Comparison of ENCODE assay signal across 9 cellular contexts in the genomic region with DNA sequence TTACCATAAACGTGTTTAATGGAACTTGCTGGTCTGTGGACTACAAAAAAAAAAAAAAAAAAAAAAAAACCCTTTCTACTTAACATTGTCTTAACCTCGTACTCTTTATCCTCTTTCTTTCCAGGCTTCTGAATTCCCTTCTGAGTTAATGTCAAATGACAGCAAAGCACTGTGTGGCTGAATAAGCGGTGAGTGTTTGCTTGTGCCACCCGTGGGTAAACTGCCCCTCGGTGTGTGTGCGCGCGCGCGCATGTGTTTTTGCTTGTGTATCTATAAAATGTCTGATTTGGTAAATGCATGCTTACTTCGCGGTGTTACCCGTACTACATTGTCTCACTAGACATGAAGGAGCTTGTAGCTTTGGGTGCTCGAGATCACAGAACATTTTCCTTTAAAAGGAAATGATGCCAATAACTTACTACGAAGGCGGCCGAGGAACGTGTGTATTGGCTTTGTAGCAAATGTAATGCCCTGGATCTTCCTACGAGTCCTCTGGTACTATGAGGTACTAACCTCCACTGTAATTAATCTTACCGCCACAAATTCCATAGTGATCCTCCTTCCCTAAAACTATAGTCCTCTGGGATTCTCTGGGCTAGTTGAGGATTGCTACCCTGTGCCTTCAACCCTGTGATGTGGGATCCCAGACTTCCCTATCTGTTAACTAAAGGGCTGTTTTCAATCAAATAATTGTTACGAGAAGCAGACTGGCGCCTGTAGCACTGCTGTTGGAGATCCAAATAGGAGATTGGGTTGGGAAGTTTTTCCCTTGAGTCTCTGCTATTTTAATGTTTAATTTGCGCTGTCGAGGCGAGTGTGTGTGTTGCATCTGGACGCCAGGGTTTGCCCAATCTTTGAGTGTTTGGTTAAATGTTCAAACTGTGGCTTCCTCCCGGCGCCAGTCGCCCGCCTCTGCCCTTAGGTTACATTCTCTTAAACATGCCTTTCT. TPM values are rescaled to one million over a fixed set of nuclear protein-coding genes. Genes with fewer than 3 reads are reported as not detected.
A peak's percentile ranks its signal among the peaks of the same experiment; 100 is the strongest.
DNase-seq lines count a peak whose midpoint lies in the region; ATAC-seq and TF ChIP-seq lines count a peak whose summit lies in the region.
"Had no signal": no experiment of that assay in that cellular context is flagged by ENCODE, and none has a peak within 500 bp of the region (broad histone marks: within the 10 kb centered on the region; RNA-seq: fewer than 3 reads in every experiment).

No MANE protein-coding gene starts in this region.

- WGBS in aorta, 2 donors: 0% methylated on average over 30 of the region's 30 CpGs

- H3K79me2 ChIP-seq in fibroblast of lung (ENCODE audit: control insufficient read depth, insufficient read depth, low read length): peaks cover 19% of the 10 kb centered on the region

- H3K4me2 ChIP-seq in fibroblast of lung (ENCODE audit: extremely low read depth, insufficient read depth, low read length): peak overlapping the region; percentile 53

- peaks cover 36% of the 10 kb centered on the region for H3K4me1 Mint-ChIP-seq in activated T-cell treated with anti-CD3 and anti-CD28 coated beads, Interleukin-2, amount 50 U/mL, for 24 hours (ENCODE audit: low read depth)
- peaks cover 42 to 48% of the 10 kb centered on the region in 2 donors for H3K4me1 Mint-ChIP-seq in natural killer cell treated with Interleukin-12 subunit alpha and Interleukin-12 subunit beta and Interleukin-15 and Interleukin-18, amount 100 ng/mL, for 72 hours (ENCODE audit: low read depth in 2 of 2)

- H3K4me3 ChIP-seq in fibroblast of lung (replicated peaks in 1 of 4; ENCODE audit: control extremely low read depth in 1 of 4, insufficient read depth in 1 of 4, low read depth in 3 of 4, low read length in 4 of 4): peak overlapping the region; percentile 60 to 95 (median 84)
- H3K4me3 ChIP-seq in aorta (ENCODE audit: low read length in 2 of 2): peak overlapping the region; percentile 93 to 97

- peaks cover 10% of the 10 kb centered on the region for H3K4me1 ChIP-seq in fibroblast of lung (ENCODE audit: control insufficient read depth, extremely low read depth, insufficient read depth, low read length)
- H3K4me1 ChIP-seq in aorta (ENCODE audit: control insufficient read depth in 1 of 2, insufficient read depth in 2 of 2, low read length in 2 of 2): no peaks in the 10 kb centered on the region

- peak overlapping the region; percentile 76 for H3K27ac ChIP-seq in fibroblast of lung (ENCODE audit: insufficient read depth, low read length)
- H3K27ac ChIP-seq in aorta (ENCODE audit: low read depth in 1 of 2, low read length in 2 of 2): peak overlapping the region; percentile 57 to 69
- H3K27ac ChIP-seq: foreskin keratinocyte had no signal

- H4K20me1 ChIP-seq in fibroblast of lung (ENCODE audit: control insufficient read depth, extremely low read depth, insufficient read depth, low read length): no peaks in the 10 kb centered on the region

- no peaks in the 10 kb centered on the region for H3K9me3 Mint-ChIP-seq in activated T-cell treated with anti-CD3 and anti-CD28 coated beads, Interleukin-2, amount 50 U/mL, for 24 hours
- no peaks in the 10 kb centered on the region for H3K9me3 Mint-ChIP-seq in natural killer cell treated with Interleukin-12 subunit alpha and Interleukin-12 subunit beta and Interleukin-15 and Interleukin-18, amount 100 ng/mL, for 72 hours

- peaks cover 31% of the 10 kb centered on the region for H3K36me3 Mint-ChIP-seq in activated T-cell treated with anti-CD3 and anti-CD28 coated beads, Interleukin-2, amount 50 U/mL, for 24 hours (ENCODE audit: low read depth)
- H3K36me3 Mint-ChIP-seq in natural killer cell treated with Interleukin-12 subunit alpha and Interleukin-12 subunit beta and Interleukin-15 and Interleukin-18, amount 100 ng/mL, for 72 hours: peaks cover 26% of the 10 kb centered on the region

- no peaks in the 10 kb centered on the region for H3K36me3 ChIP-seq in fibroblast of lung (ENCODE audit: control insufficient read depth, insufficient read depth, low read length)
- no peaks in the 10 kb centered on the region for H3K36me3 ChIP-seq in aorta (ENCODE audit: control insufficient read depth in 1 of 2, insufficient read depth in 2 of 2, low read length in 1 of 2)

- intact Hi-C loops in aorta (cut with DNase I): loop anchor here (5.0 to 10.0 kb wide), 6 partner anchors 428 to 1588 kb away; no protein-coding TSS in a partner anchor

- H2AFZ ChIP-seq in fibroblast of lung (ENCODE audit: low read length): no peak overlapping the region

- H3K27me3 ChIP-seq in fibroblast of lung (ENCODE audit: control insufficient read depth, insufficient read depth, low read length) (no peaks in the 10 kb centered on the region), aorta (ENCODE audit: control insufficient read depth in 1 of 2, insufficient read depth in 2 of 2, low read length in 1 of 2) (peaks cover 0 to 2% of the 10 kb centered on the region in 2 donors)

- peaks cover 12% of the 10 kb centered on the region for H3K27me3 Mint-ChIP-seq in activated T-cell treated with anti-CD3 and anti-CD28 coated beads, Interleukin-2, amount 50 U/mL, for 24 hours
- H3K27me3 Mint-ChIP-seq in natural killer cell treated with Interleukin-12 subunit alpha and Interleukin-12 subunit beta and Interleukin-15 and Interleukin-18, amount 100 ng/mL, for 72 hours: no peaks in the 10 kb centered on the region

- no peak for TF ChIP-seq CTCF in fibroblast of lung (conservative IDR thresholded peaks at IDR 0.05 in 1 of 2, IDR thresholded peaks at IDR 0.05 in 1 of 2; ENCODE audit: low read depth in 1 of 2, low read length in 2 of 2)

- no peak for ATAC-seq in natural killer cell treated with Interleukin-12 subunit alpha and Interleukin-12 subunit beta and Interleukin-15 and Interleukin-18, amount 100 ng/mL, for 72 hours
- no peak for ATAC-seq in aorta (ENCODE audit: low FRiP score)

- peak overlapping the region; percentile 69 for H3K9ac ChIP-seq in fibroblast of lung (ENCODE audit: insufficient read depth, low read length)

- peak overlapping the region; percentile 97 for H3K27ac Mint-ChIP-seq in activated T-cell treated with anti-CD3 and anti-CD28 coated beads, Interleukin-2, amount 50 U/mL, for 24 hours
- peak overlapping the region; percentile 84 to 99 for H3K27ac Mint-ChIP-seq in natural killer cell treated with Interleukin-12 subunit alpha and Interleukin-12 subunit beta and Interleukin-15 and Interleukin-18, amount 100 ng/mL, for 72 hours

- H3K4me3 Mint-ChIP-seq in activated T-cell treated with anti-CD3 and anti-CD28 coated beads, Interleukin-2, amount 50 U/mL, for 24 hours: peak overlapping the region; percentile 92
- peak overlapping the region; percentile 98 for H3K4me3 Mint-ChIP-seq in natural killer cell treated with Interleukin-12 subunit alpha and Interleukin-12 subunit beta and Interleukin-15 and Interleukin-18, amount 100 ng/mL, for 72 hours

- no peaks in the 10 kb centered on the region for H3K9me3 ChIP-seq in fibroblast of lung (ENCODE audit: control insufficient read depth, insufficient read depth, low read depth, low read length)
- no peaks in the 10 kb centered on the region for H3K9me3 ChIP-seq in aorta (ENCODE audit: control insufficient read depth, low read length)

- DNase-seq in NCI-H2107 treated with DMSO at 0.1 percent for 48 hours (lab: John Stamatoyannopoulos, UW; ENCODE audit: unreplicated experiment) (peak; percentile 75), NCI-H2107 (lab: John Stamatoyannopoulos, UW) (no peak), NCI-H748 (lab: John Stamatoyannopoulos, UW; ENCODE audit: unreplicated experiment) (peak; percentile 78), fibroblast of lung (ENCODE audit: low read depth in 2 of 2) (peak; percentile 50 to 80), aorta (peak in 1 of 2 donors; percentile 72), germinal center (ENCODE audit: low spot score) (no peak)
- DNase-seq in activated T-cell treated with anti-CD3 and anti-CD28 coated beads, Interleukin-2, amount 50 U/mL, for 24 hours: peak; percentile 69
- no peak for DNase-seq in natural killer cell treated with Interleukin-12 subunit alpha and Interleukin-12 subunit beta and Interleukin-15 and Interleukin-18, amount 100 ng/mL, for 72 hours (ENCODE audit: low spot score)

RNA-seq across cellular contexts. Expression of a gene that starts 1.1 kb away (rescaled TPM):
- total RNA-seq in fibroblast of lung (66.6 and 150 TPM in 2 replicates), aorta (100 to 1,000 TPM; 212 to 322 TPM)
- polyA plus RNA-seq in fibroblast of lung (23.1 and 92.5 TPM in 2 replicates), aorta (100 to 1,000 TPM; 159 to 195 TPM)
- polyA plus RNA-seq in fibroblast of lung (2012): 19.0 and 59.9 TPM in 2 replicates
- polyA minus RNA-seq in fibroblast of lung (ENCODE audit: low replicate concordance): 20.2 and 61.7 TPM in 2 replicates
- 100 to 1,000 TPM; 247 to 279 TPM for total RNA-seq in natural killer cell treated with Interleukin-12 subunit alpha and Interleukin-12 subunit beta and Interleukin-15 and Interleukin-18, amount 100 ng/mL, for 72 hours

Comparison
In these comparisons a context has a peak if more than half of its experiments do, and no peak if none do; other contexts are left out.
1. DNase-seq: peak in NCI-H2107 treated with DMSO at 0.1 percent for 48 hours (single experiment), NCI-H748 (single experiment), activated T-cell treated with anti-CD3 and anti-CD28 coated beads, Interleukin-2, amount 50 U/mL, for 24 hours (single experiment) and fibroblast of lung (2 of 2); none in NCI-H2107 (single experiment), natural killer cell treated with Interleukin-12 subunit alpha and Interleukin-12 subunit beta and Interleukin-15 and Interleukin-18, amount 100 ng/mL, for 72 hours (single experiment) and germinal center (single experiment).